In the genomic region with DNA sequence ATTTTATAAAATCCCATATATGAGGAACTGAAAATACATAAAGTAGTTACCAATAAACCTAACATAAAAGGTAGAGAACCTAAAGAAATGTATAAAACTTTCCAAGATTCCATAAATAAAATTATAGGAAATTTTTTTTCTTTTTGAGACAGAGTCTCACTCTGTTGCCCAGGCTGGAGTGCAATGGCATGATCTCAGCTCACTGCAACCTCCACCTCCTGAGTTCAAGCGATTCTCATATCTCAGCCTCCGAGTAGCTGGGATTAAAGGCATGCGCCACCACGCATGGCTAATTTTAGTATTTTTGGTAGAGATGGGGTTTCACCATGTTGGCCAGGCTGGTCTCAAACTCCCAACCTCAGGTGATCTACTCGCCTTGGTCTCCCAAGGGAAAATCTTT, we compare ENCODE assay signal across 4 cellular contexts. TPM values are rescaled to one million over a fixed set of nuclear protein-coding genes. Genes with fewer than 3 reads are reported as not detected.
"Had no signal": no experiment of that assay in that cellular context is flagged by ENCODE, and none has a peak within 500 bp of the region (broad histone marks: within the 10 kb centered on the region; RNA-seq: fewer than 3 reads in every experiment).

No MANE protein-coding gene starts in this region.

RNA-seq across cellular contexts. Expression of a gene that starts 47.9 kb away (rescaled TPM):
- total RNA-seq: naive thymus-derived CD8-positive, alpha-beta T cell; osteoblast; pulmonary artery endothelial cell; transverse colon had no signal
- polyA plus RNA-seq: naive thymus-derived CD8-positive, alpha-beta T cell had no signal
